Comparison of ENCODE assay signal across 33 cellular contexts in the genomic region with DNA sequence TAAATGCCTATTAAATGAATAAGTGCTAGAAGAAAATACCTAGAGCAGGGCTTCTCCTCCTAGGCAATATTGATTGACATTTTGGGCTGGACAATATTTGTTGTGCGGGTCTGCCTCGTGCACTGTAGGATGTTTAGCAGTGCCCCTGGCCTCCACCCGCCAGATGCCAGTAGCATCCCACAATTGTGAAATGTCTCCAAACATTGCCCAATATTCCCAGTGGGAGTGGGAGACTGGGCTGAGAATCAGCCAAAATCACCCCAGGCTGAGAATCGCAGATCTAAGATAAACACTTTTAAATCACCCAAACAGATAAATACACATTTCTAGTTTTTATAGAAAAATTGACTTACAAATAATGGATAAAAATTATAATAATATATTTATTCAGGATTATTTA.
"Had no signal": no experiment of that assay in that cellular context is flagged by ENCODE, and none has a peak within 500 bp of the region (broad histone marks: within the 10 kb centered on the region; RNA-seq: fewer than 3 reads in every experiment).

No MANE protein-coding gene starts in this region.

- DNase-seq: activated B cell treated with CpG ODN at 0.5 μM for 24 hours; activated CD4-positive, alpha-beta memory T cell treated with anti-CD3 and anti-CD28 coated beads for 36 hours; activated CD4-positive, alpha-beta T cell treated with anti-CD3 and anti-CD28 coated beads for 4 hours; activated CD4-positive, alpha-beta T cell treated with anti-CD3 and anti-CD28 coated beads, Interleukin-2, amount 50 U/mL, for 1 hour; activated CD4-positive, CD25-positive, alpha-beta regulatory T cell treated with anti-CD3 and anti-CD28 coated beads, Interleukin-2, amount 50 U/mL, for 72 hours; activated CD8-positive, alpha-beta memory T cell treated with anti-CD3 and anti-CD28 coated beads, Interleukin-2, amount 50 U/mL, for 4 hours; activated gamma-delta T cell treated with Interleukin-2 at 50 U/mL for 16 hours; activated naive CD4-positive, alpha-beta T cell treated with anti-CD3 and anti-CD28 coated beads for 36 hours; activated T-cell treated with anti-CD3 and anti-CD28 coated beads for 4 hours; activated T-cell treated with anti-CD3 and anti-CD28 coated beads, Interleukin-2, amount 50 U/mL, for 4 hours; adrenal gland; anterior cingulate cortex; caudate nucleus; Kasumi-1; KG1; MM.1S; MV-4-11; NCI-H1092; NCI-H1436 treated with DMSO at 0.1 percent for 48 hours; NCI-H1694 treated with DMSO at 0.1 percent for 48 hours; NCI-H2029; NCI-H2107; NCI-H2171; NCI-H510A; NCI-H748 treated with DMSO at 0.1 percent for 48 hours; OCI-M1; Right ventricle myocardium superior; SW 1271; T-helper 1 cell; T-helper 2 cell; T-helper 9 cell had no signal

- H3K4me3 ChIP-seq: adrenal gland had no signal

- H3K4me1 ChIP-seq: adrenal gland had no signal

- H3K27ac ChIP-seq: adrenal gland, VCaP had no signal

- ATAC-seq: activated naive CD4-positive, alpha-beta T cell treated with anti-CD3 and anti-CD28 coated beads, Interleukin-2, amount 50 U/mL, for 72 hours; activated T-cell treated with anti-CD3 and anti-CD28 coated beads, Interleukin-2, amount 50 U/mL, for 4 hours had no signal

- H3K36me3 ChIP-seq: adrenal gland had no signal

- H3K27me3 ChIP-seq: adrenal gland had no signal
